Comparison of ENCODE assay signal across 18 cellular contexts in genomic region chr3:33391255-33391995, GRCh38. TPM values are rescaled to one million over a fixed set of nuclear protein-coding genes. Genes with fewer than 3 reads are reported as not detected.
DNase-seq lines count a peak whose midpoint lies in the region; ATAC-seq and TF ChIP-seq lines count a peak whose summit lies in the region.
"Had no signal": no experiment of that assay in that cellular context is flagged by ENCODE, and none has a peak within 500 bp of the region (broad histone marks: within the 10 kb centered on the region; RNA-seq: fewer than 3 reads in every experiment).

No MANE protein-coding gene starts in this region.

- H2AK9ac ChIP-seq in IMR-90 (replicated peaks; ENCODE audit: low read depth, low read length, poor library complexity) = no peak overlapping the region

- peak overlapping the region; percentile 36; the same call in 1 of the 2 replicates for H4K5ac ChIP-seq in IMR-90 (ENCODE audit: low read depth, low read length)

- H3K27me3 Mint-ChIP-seq in activated CD4-positive, alpha-beta T cell treated with anti-CD3 and anti-CD28 coated beads, Interleukin-2, amount 10 ng/mL, durations not matched to agents 7 days and 5 days = no peaks in the 10 kb centered on the region

- H3K36me3 ChIP-seq in IMR-90 (ENCODE audit: control insufficient read depth, insufficient read depth, low read length) (peaks cover 34% of the 10 kb centered on the region), brain microvascular endothelial cell (replicated peaks) (peaks cover 49% of the 10 kb centered on the region), sigmoid colon (peaks cover 0 to 96% (median 14%) of the 10 kb centered on the region in 4 donors), mucosa of descending colon (ENCODE audit: low read depth) (peaks cover 3% of the 10 kb centered on the region)

- H3K79me1 ChIP-seq in IMR-90 (ENCODE audit: low read depth in 1 of 2, low read length in 2 of 2) = peaks cover 27 to 49% of the 10 kb centered on the region in 2 experiments

- H2BK120ac ChIP-seq in IMR-90 (ENCODE audit: low read depth, low read length) = no peak overlapping the region

- BruUV-seq in IMR-90 (replicated peaks; lab: Mats Ljungman, UMichigan) = no TSS peak

- H3K9me1 ChIP-seq in IMR-90 (ENCODE audit: insufficient read depth, low read length) = peaks cover 8% of the 10 kb centered on the region

- ATAC-seq in IMR-90 (ENCODE audit: low read depth) = no peak
- no peak for ATAC-seq in mucosa of descending colon

- peaks cover 10% of the 10 kb centered on the region for H3K4me1 ChIP-seq in IMR-90 (ENCODE audit: control insufficient read depth, insufficient read depth, low read length)
- H3K4me1 ChIP-seq in sigmoid colon = peaks cover 0 to 29% (median 11%) of the 10 kb centered on the region in 4 donors
- H3K4me1 ChIP-seq in mucosa of descending colon (ENCODE audit: low read depth) = no peaks in the 10 kb centered on the region

- H3K27ac ChIP-seq in IMR-90 (ENCODE audit: insufficient read depth, low read length) = 0 out of 2 replicates have a peak overlapping the region, but pooled peaks have one; percentile 21
- H3K27ac ChIP-seq in brain microvascular endothelial cell = peak overlapping the region; percentile 68
- H3K27ac ChIP-seq in sigmoid colon = peak overlapping the region in 3 of 4 donors; percentile 30 to 52 (median 46)

- H3K14ac ChIP-seq in IMR-90 (replicated peaks; ENCODE audit: low read depth, low read length) = no peak overlapping the region

- TF ChIP-seq EP300 in sigmoid colon (IDR thresholded peaks at IDR 0.05) = no peak

- H3K27ac Mint-ChIP-seq in activated CD4-positive, alpha-beta T cell treated with anti-CD3 and anti-CD28 coated beads, Interleukin-2, amount 10 ng/mL, durations not matched to agents 7 days and 5 days = peak overlapping the region; percentile 38

- H3K4ac ChIP-seq in IMR-90 (ENCODE audit: low read depth, low read length) = no peak overlapping the region

- CTCF ChIA-PET in activated CD4-positive, alpha-beta T cell treated with anti-CD3 and anti-CD28 coated beads, Interleukin-2, amount 10 ng/mL, durations not matched to agents 7 days and 5 days (lab: Charles Lee) = interaction anchor here (1.0 to 3.4 kb wide), 2 partner anchors 8 to 19 kb away, joined by 3 to 15 read pairs; no protein-coding TSS in a partner anchor
- CTCF ChIA-PET in IMR-90 (lab: Yijun Ruan, JAX) = no interaction called here

- in situ Hi-C loops in IMR-90 (cut with MboI; ENCODE audit: low sequenced_read_pairs) (loop anchor here (10.0 kb wide), 1 partner anchor 323 kb away; the partner anchor contains the start of gene CLASP2), brain microvascular endothelial cell (cut with HindIII; ENCODE audit: low pct_ligation_motif_present, low sequenced_read_pairs) (no loop called here)

- H3K36me3 Mint-ChIP-seq in activated CD4-positive, alpha-beta T cell treated with anti-CD3 and anti-CD28 coated beads, Interleukin-2, amount 10 ng/mL, durations not matched to agents 7 days and 5 days (ENCODE audit: low read depth) = peaks cover 54% of the 10 kb centered on the region

- intact Hi-C loops in IMR-90 (cut with micrococcal nuclease) = loop anchor here (5.0 kb wide), 1 partner anchor 46 kb away; no protein-coding TSS in a partner anchor
- intact Hi-C loops in sigmoid colon (cut with DNase I) = no loop called here
- intact Hi-C loops in mucosa of descending colon (cut with DNase I, micrococcal nuclease) = no loop called here

- no peaks in the 10 kb centered on the region for H3K27me3 ChIP-seq in IMR-90 (ENCODE audit: control insufficient read depth, insufficient read depth, low read length)
- H3K27me3 ChIP-seq in brain microvascular endothelial cell (replicated peaks) = no peaks in the 10 kb centered on the region
- no peaks in the 10 kb centered on the region for H3K27me3 ChIP-seq in sigmoid colon

- H2AFZ ChIP-seq in IMR-90 (replicated peaks; ENCODE audit: low read length, poor library complexity) = no peak overlapping the region

- DNase-seq in activated CD4-positive, alpha-beta T cell treated with anti-CD3 and anti-CD28 coated beads, Interleukin-2, amount 10 ng/mL, durations not matched to agents 7 days and 5 days = no peak
- no peak for DNase-seq in activated CD4-positive, alpha-beta T cell treated with anti-CD3 and anti-CD28 coated beads, Interleukin-2, amount 50 U/mL, for 48 hours
- no peak for DNase-seq in IMR-90
- DNase-seq in brain microvascular endothelial cell = no peak
- DNase-seq in sigmoid colon = no peak
- no peak for DNase-seq in DMS114 treated with DMSO at 0.1 percent for 48 hours (lab: John Stamatoyannopoulos, UW; ENCODE audit: unreplicated experiment)
- DNase-seq in mucosa of descending colon = no peak
- no peak for DNase-seq in nucleus accumbens (lab: John Stamatoyannopoulos, UW)
- DNase-seq: COR-L47; GDM1; KBM-7; midbrain; NCI-H1105; NCI-H2171 treated with DMSO at 0.1 percent for 48 hours; NK-92 treated with Interleukin-12 subunit alpha and Interleukin-12 subunit beta, amount 100 ng/mL, for 24 hours; posterior cingulate gyrus; SHP77 treated with DMSO at 0.1 percent for 48 hours; T-helper 9 cell had no signal

- H3K4me3 Mint-ChIP-seq in activated CD4-positive, alpha-beta T cell treated with anti-CD3 and anti-CD28 coated beads, Interleukin-2, amount 10 ng/mL, durations not matched to agents 7 days and 5 days = no peak overlapping the region

- POLR2A ChIA-PET in activated CD4-positive, alpha-beta T cell treated with anti-CD3 and anti-CD28 coated beads, Interleukin-2, amount 10 ng/mL, durations not matched to agents 7 days and 5 days (lab: Charles Lee) = no interaction called here
- POLR2A ChIA-PET in IMR-90 (lab: Charles Lee; ENCODE audit: unreplicated experiment) = no interaction called here

- no peak overlapping the region for H3K9ac ChIP-seq in IMR-90 (ENCODE audit: low read depth, low read length)

- TF ChIP-seq POLR2A in IMR-90 (IDR thresholded peaks at IDR 0.05; ENCODE audit: low read depth, low read length) = no peak
- no peak for TF ChIP-seq POLR2A in sigmoid colon (IDR thresholded peaks at IDR 0.05)

- no peak overlapping the region for H3K56ac ChIP-seq in IMR-90 (ENCODE audit: extremely low read depth, insufficient read depth, low read length)

- no peak overlapping the region for H3K4me2 ChIP-seq in IMR-90 (ENCODE audit: low read depth, low read length)

- H4K8ac ChIP-seq in IMR-90 (ENCODE audit: low read depth in 2 of 2, low read length in 2 of 2) = 0 out of 4 replicates have a peak overlapping the region, but pooled peaks of 1 of the 2 experiments have one; percentile 27

- dilution Hi-C loops in IMR-90 (cut with HindIII; ENCODE audit: low sequenced_read_pairs, unreplicated experiment) = loop anchor here (25.0 kb wide), 1 partner anchor 254 kb away; no protein-coding TSS in a partner anchor

- no peak for TF ChIP-seq RAD21 in IMR-90 (IDR thresholded peaks at IDR 0.05; ENCODE audit: low read length)

- TF ChIP-seq CTCF in IMR-90 (conservative IDR thresholded peaks at IDR 0.05; ENCODE audit: low read depth, low read length) (no peak), brain microvascular endothelial cell (IDR thresholded peaks at IDR 0.05; ENCODE audit: low read depth, low read length, missing control alignments) (no peak), sigmoid colon (IDR thresholded peaks at IDR 0.05) (no peak), mucosa of descending colon (IDR thresholded peaks at IDR 0.05) (no peak)

- no peaks in the 10 kb centered on the region for H3K9me3 Mint-ChIP-seq in activated CD4-positive, alpha-beta T cell treated with anti-CD3 and anti-CD28 coated beads, Interleukin-2, amount 10 ng/mL, durations not matched to agents 7 days and 5 days

- no peak overlapping the region for H2BK5ac ChIP-seq in IMR-90 (ENCODE audit: low read depth, low read length, poor library complexity, severe bottlenecking)

- no peak overlapping the region for H3K18ac ChIP-seq in IMR-90 (ENCODE audit: low read depth, low read length)

- no peak overlapping the region for H3K23ac ChIP-seq in IMR-90 (ENCODE audit: low read depth, low read length)

- H4K91ac ChIP-seq in IMR-90 (ENCODE audit: insufficient read depth, low read depth, low read length) = no peak overlapping the region

- no peak overlapping the region for H2BK15ac ChIP-seq in IMR-90 (ENCODE audit: low read depth, low read length)

- H3K9me3 ChIP-seq in IMR-90 (ENCODE audit: control insufficient read depth, insufficient read depth, low read length) (no peaks in the 10 kb centered on the region), sigmoid colon (no peaks in the 10 kb centered on the region), mucosa of descending colon (no peaks in the 10 kb centered on the region)

- no peak overlapping the region for H2AK5ac ChIP-seq in IMR-90 (ENCODE audit: low read depth, low read length)

- H3K4me3 ChIP-seq in IMR-90 (ENCODE audit: insufficient read depth, low read depth, low read length) = no peak overlapping the region
- no peak overlapping the region for H3K4me3 ChIP-seq in brain microvascular endothelial cell (ENCODE audit: low read depth, low read length)
- H3K4me3 ChIP-seq in sigmoid colon = no peak overlapping the region
- no peak overlapping the region for H3K4me3 ChIP-seq in mucosa of descending colon

- 80% methylated on average over 1 of the region's 8 CpGs; no CpG with 5 or more reads in 1 of the 2 experiments for WGBS in IMR-90 (ENCODE audit: extremely low coverage in 2 of 2, insufficient read length in 1 of 2), 2 experiments
- WGBS in sigmoid colon, 2 donors = 75 to 77% methylated on average over 8 of the region's 8 CpGs

- peaks cover 4% of the 10 kb centered on the region; the same call in 1 of the 2 replicates for H4K20me1 ChIP-seq in IMR-90 (ENCODE audit: insufficient read depth, low read length)

- peaks cover 19% of the 10 kb centered on the region for H3K4me1 Mint-ChIP-seq in activated CD4-positive, alpha-beta T cell treated with anti-CD3 and anti-CD28 coated beads, Interleukin-2, amount 10 ng/mL, durations not matched to agents 7 days and 5 days

- no peak overlapping the region for H2BK20ac ChIP-seq in IMR-90 (ENCODE audit: low read depth, low read length)

TF ChIP-seq in IMR-90, 13 proteins besides CTCF, POLR2A, EP300 and RAD21 (continues in another document):
- TF ChIP-seq CHD1 (IDR thresholded peaks at IDR 0.05; ENCODE audit: low read depth, low read length) = no peak
- no peak for TF ChIP-seq NFE2L2 (IDR thresholded peaks at IDR 0.05; ENCODE audit: low read depth, low read length)
- no peak for TF ChIP-seq RFX5 (IDR thresholded peaks at IDR 0.05; ENCODE audit: low read depth, low read length)

RNA-seq across cellular contexts. Expression of gene UBP1, which starts 48.8 kb away (rescaled TPM):
- total RNA-seq in activated CD4-positive, alpha-beta T cell treated with anti-CD3 and anti-CD28 coated beads, Interleukin-2, amount 10 ng/mL, durations not matched to agents 7 days and 5 days = 10 to 100 TPM; 63.2 to 76.3 TPM
- total RNA-seq in IMR-90 (2012; rRNA removed) (56.3 and 68.6 TPM in 2 replicates), sigmoid colon (10 to 100 TPM; 58.4 to 92.0 (median 62.8) TPM), mucosa of descending colon (10 to 100 TPM; 62.1 to 90.9 (median 64.3) TPM)
- polyA plus RNA-seq in IMR-90 (2012; rRNA removed) (69.1 and 73.8 TPM in 2 replicates), sigmoid colon (10 to 100 TPM; 30.6 to 45.5 (median 41.8) TPM)
- polyA plus RNA-seq in IMR-90 (2012; cell fraction: cytosol; rRNA removed) = 12.4 and 31.0 TPM in 2 replicates
- 45.9 and 251 TPM in 2 replicates for polyA plus RNA-seq in IMR-90 (2012; cell fraction: nucleus; rRNA removed; ENCODE audit: low replicate concordance)
